Comparison of ENCODE assay signal across 1 cellular context in genomic region chr11:126480015-126480409, GRCh38.
TF ChIP-seq lines count a peak whose summit lies in the region.

No MANE protein-coding gene starts in this region.

TF ChIP-seq in SK-N-SH, 30 proteins besides CTCF, POLR2A, EP300 and RAD21 (continued from another document):
- TF ChIP-seq TAF1 (IDR thresholded peaks at IDR 0.05; ENCODE audit: borderline replicate concordance, low read depth, low read length) = no peak
- TF ChIP-seq REST (IDR thresholded peaks at IDR 0.05; ENCODE audit: low read depth, low read length) = no peak
- no peak for TF ChIP-seq MXI1 (IDR thresholded peaks at IDR 0.05; ENCODE audit: low read depth, low read length)
- TF ChIP-seq FOXM1 (IDR thresholded peaks at IDR 0.05; ENCODE audit: low read depth) = no peak
- TF ChIP-seq RCOR1 (IDR thresholded peaks at IDR 0.05; ENCODE audit: low read length) = no peak
- TF ChIP-seq NRF1 (IDR thresholded peaks at IDR 0.05; ENCODE audit: low read depth, low read length) = no peak
- no peak for TF ChIP-seq USF2 (IDR thresholded peaks at IDR 0.05; ENCODE audit: borderline replicate concordance, low read depth, low read length)
- no peak for TF ChIP-seq FOXJ3 (CRISPR knock-in tag; IDR thresholded peaks at IDR 0.05)
- no peak for TF ChIP-seq NFIC (IDR thresholded peaks at IDR 0.05; ENCODE audit: borderline replicate concordance)
- no peak for TF ChIP-seq GABPA (IDR thresholded peaks at IDR 0.05; ENCODE audit: low read depth)
- TF ChIP-seq ELF1 (IDR thresholded peaks at IDR 0.05) = no peak
- no peak for TF ChIP-seq CHD2 (IDR thresholded peaks at IDR 0.05; ENCODE audit: low read length, partially characterized antibody)
- no peak for TF ChIP-seq TEAD4 (IDR thresholded peaks at IDR 0.05; ENCODE audit: borderline replicate concordance, insufficient read depth)
- no peak for TF ChIP-seq TCF12 (IDR thresholded peaks at IDR 0.05)
- TF ChIP-seq, protein P1, sequence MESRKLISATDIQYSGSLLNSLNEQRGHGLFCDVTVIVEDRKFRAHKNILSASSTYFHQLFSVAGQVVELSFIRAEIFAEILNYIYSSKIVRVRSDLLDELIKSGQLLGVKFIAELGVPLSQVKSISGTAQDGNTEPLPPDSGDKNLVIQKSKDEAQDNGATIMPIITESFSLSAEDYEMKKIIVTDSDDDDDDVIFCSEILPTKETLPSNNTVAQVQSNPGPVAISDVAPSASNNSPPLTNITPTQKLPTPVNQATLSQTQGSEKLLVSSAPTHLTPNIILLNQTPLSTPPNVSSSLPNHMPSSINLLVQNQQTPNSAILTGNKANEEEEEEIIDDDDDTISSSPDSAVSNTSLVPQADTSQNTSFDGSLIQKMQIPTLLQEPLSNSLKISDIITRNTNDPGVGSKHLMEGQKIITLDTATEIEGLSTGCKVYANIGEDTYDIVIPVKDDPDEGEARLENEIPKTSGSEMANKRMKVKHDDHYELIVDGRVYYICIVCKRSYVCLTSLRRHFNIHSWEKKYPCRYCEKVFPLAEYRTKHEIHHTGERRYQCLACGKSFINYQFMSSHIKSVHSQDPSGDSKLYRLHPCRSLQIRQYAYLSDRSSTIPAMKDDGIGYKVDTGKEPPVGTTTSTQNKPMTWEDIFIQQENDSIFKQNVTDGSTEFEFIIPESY (IDR thresholded peaks at IDR 0.05; ENCODE audit: borderline replicate concordance, low read depth) = no peak
- no peak for TF ChIP-seq RFX5 (IDR thresholded peaks at IDR 0.05; ENCODE audit: low read length)
